In the genomic region with DNA sequence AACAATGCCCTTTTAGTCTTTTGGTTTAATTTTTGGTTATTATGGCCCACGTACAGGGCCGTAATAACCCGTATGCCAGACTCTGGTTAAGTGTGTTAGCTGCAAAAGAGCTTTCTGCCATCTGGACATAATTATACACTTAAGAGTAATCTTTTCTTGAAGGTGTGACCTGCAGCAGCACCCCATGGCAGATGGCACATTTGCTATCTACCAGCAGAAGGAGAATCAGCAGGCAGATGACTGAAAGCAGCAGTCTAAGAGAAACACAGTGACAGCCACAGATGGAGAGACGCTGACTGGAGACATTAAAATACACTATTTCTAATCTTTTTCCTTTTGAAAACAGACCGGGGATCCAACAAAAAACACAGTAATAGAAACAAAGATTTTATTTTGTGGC, we compare ENCODE assay signal across 1 cellular context.
TF ChIP-seq lines count a peak whose summit lies in the region.

No MANE protein-coding gene starts in this region.

TF ChIP-seq in HepG2, 621 proteins besides CTCF, POLR2A, EP300 and RAD21:
- TF ChIP-seq NRL (CRISPR knock-in tag; IDR thresholded peaks at IDR 0.05; ENCODE audit: borderline replicate concordance) (no peak), SIN3B (IDR thresholded peaks at IDR 0.05; ENCODE audit: low read length) (no peak), ZNF619 (CRISPR knock-in tag; IDR thresholded peaks at IDR 0.05) (no peak), PITX1 (CRISPR knock-in tag; IDR thresholded peaks at IDR 0.05) (no peak), ZNF607 (CRISPR knock-in tag; IDR thresholded peaks at IDR 0.05; ENCODE audit: borderline replicate concordance) (no peak), ATAD3A (CRISPR knock-in tag; IDR thresholded peaks at IDR 0.05) (no peak), CBX1 (IDR thresholded peaks at IDR 0.05; ENCODE audit: low read depth) (no peak)
- TF ChIP-seq, protein P1, sequence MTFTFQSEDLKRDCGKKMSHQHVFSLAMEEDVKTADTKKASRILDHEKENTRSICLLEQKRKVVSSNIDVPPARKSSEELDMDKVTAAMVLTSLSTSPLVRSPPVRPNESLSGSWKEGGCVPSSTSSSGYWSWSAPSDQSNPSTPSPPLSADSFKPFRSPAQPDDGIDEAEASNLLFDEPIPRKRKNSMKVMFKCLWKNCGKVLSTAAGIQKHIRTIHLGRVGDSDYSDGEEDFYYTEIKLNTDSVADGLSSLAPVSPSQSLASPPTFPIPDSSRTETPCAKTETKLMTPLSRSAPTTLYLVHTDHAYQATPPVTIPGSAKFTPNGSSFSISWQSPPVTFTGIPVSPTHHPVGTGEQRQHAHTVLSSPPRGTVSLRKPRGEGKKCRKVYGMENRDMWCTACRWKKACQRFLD (CRISPR knock-in tag; IDR thresholded peaks at IDR 0.05; ENCODE audit: borderline replicate concordance): no peak
- TF ChIP-seq, protein P2, sequence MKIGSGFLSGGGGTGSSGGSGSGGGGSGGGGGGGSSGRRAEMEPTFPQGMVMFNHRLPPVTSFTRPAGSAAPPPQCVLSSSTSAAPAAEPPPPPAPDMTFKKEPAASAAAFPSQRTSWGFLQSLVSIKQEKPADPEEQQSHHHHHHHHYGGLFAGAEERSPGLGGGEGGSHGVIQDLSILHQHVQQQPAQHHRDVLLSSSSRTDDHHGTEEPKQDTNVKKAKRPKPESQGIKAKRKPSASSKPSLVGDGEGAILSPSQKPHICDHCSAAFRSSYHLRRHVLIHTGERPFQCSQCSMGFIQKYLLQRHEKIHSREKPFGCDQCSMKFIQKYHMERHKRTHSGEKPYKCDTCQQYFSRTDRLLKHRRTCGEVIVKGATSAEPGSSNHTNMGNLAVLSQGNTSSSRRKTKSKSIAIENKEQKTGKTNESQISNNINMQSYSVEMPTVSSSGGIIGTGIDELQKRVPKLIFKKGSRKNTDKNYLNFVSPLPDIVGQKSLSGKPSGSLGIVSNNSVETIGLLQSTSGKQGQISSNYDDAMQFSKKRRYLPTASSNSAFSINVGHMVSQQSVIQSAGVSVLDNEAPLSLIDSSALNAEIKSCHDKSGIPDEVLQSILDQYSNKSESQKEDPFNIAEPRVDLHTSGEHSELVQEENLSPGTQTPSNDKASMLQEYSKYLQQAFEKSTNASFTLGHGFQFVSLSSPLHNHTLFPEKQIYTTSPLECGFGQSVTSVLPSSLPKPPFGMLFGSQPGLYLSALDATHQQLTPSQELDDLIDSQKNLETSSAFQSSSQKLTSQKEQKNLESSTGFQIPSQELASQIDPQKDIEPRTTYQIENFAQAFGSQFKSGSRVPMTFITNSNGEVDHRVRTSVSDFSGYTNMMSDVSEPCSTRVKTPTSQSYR (CRISPR knock-in tag; IDR thresholded peaks at IDR 0.05; ENCODE audit: borderline replicate concordance): no peak
